8 cellular contexts compared by ENCODE assay signal in genomic region chr9:84397151-84397728, GRCh38. TPM values are rescaled to one million over a fixed set of nuclear protein-coding genes. Genes with fewer than 3 reads are reported as not detected.
DNase-seq lines count a peak whose midpoint lies in the region; ATAC-seq and TF ChIP-seq lines count a peak whose summit lies in the region.

No MANE protein-coding gene starts in this region.

- no peaks in the 10 kb centered on the region for H3K36me3 Mint-ChIP-seq in endothelial cell (ENCODE audit: low read depth, unreplicated experiment)

- no peaks in the 10 kb centered on the region for H3K4me1 Mint-ChIP-seq in endothelial cell (ENCODE audit: unreplicated experiment)

- H3K9me3 Mint-ChIP-seq in endothelial cell (ENCODE audit: unreplicated experiment), result no peaks in the 10 kb centered on the region

- no peaks in the 10 kb centered on the region for H3K27me3 Mint-ChIP-seq in endothelial cell (ENCODE audit: unreplicated experiment)

- TF ChIP-seq CTCF in endothelial cell (IDR thresholded peaks at IDR 0.05; ENCODE audit: unreplicated experiment), result peak; percentile 94

- H3K27ac Mint-ChIP-seq in endothelial cell (ENCODE audit: unreplicated experiment), result no peak overlapping the region

- DNase-seq in ACHN (peak; percentile 60), NCI-H774 (lab: John Stamatoyannopoulos, UW) (peak; percentile 53), endothelial cell (ENCODE audit: low spot score) (peak; percentile 80), midbrain (lab: John Stamatoyannopoulos, UW) (peak; percentile 77)
- peak; percentile 80 for DNase-seq in activated CD8-positive, alpha-beta memory T cell treated with anti-CD3 and anti-CD28 coated beads for 24 hours
- DNase-seq in stimulated activated CD8-positive, alpha-beta memory T cell treated with anti-CD3 and anti-CD28 coated beads, Interleukin-2, amount 100 ng/mL, for 48 hours (ENCODE audit: low read depth in 2 of 2), result peak; percentile 12 to 41

- in situ Hi-C loops in ACHN (cut with HindIII; ENCODE audit: low pct_ligation_motif_present, low pct_unique_long_range_greater_than_20kb, low sequenced_read_pairs), result no loop called here

- H3K4me3 Mint-ChIP-seq in endothelial cell (ENCODE audit: unreplicated experiment), result no peak overlapping the region

- ATAC-seq in GM18520 (IDR thresholded peaks at IDR 0.05; ENCODE audit: unreplicated experiment), result peak; percentile 53
- ATAC-seq in HG03342 (IDR thresholded peaks at IDR 0.05; ENCODE audit: unreplicated experiment), result peak; percentile 74

RNA-seq across cellular contexts. Expression of gene SLC28A3, which starts 56.7 kb away (rescaled TPM):
- 0.26 TPM for total RNA-seq in endothelial cell (ENCODE audit: unreplicated experiment)

Comparison
In these comparisons a context has a peak if more than half of its experiments do, and no peak if none do; other contexts are left out.
1. Peak in every context shown above with its lines: DNase-seq and ATAC-seq.
2. DNase-seq: peak in every context shown above with its lines; median percentile 80 in activated CD8-positive, alpha-beta memory T cell treated with anti-CD3 and anti-CD28 coated beads for 24 hours; 80 in endothelial cell; 77 in midbrain; 60 in ACHN; 53 in NCI-H774; 26 in stimulated activated CD8-positive, alpha-beta memory T cell treated with anti-CD3 and anti-CD28 coated beads, Interleukin-2, amount 100 ng/mL, for 48 hours.